1 cellular context compared by ENCODE assay signal in genomic region chr16:29687755-29688154, GRCh38.
TF ChIP-seq lines count a peak whose summit lies in the region.

No MANE protein-coding gene starts in this region.

TF ChIP-seq in K562, 482 proteins besides CTCF, POLR2A, EP300 and RAD21:
- TF ChIP-seq, protein P1, sequence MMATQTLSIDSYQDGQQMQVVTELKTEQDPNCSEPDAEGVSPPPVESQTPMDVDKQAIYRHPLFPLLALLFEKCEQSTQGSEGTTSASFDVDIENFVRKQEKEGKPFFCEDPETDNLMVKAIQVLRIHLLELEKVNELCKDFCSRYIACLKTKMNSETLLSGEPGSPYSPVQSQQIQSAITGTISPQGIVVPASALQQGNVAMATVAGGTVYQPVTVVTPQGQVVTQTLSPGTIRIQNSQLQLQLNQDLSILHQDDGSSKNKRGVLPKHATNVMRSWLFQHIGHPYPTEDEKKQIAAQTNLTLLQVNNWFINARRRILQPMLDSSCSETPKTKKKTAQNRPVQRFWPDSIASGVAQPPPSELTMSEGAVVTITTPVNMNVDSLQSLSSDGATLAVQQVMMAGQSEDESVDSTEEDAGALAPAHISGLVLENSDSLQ (IDR thresholded peaks at IDR 0.05), result no peak
- no peak for TF ChIP-seq GTF2F1 (IDR thresholded peaks at IDR 0.05; ENCODE audit: low read depth, low read length)
- TF ChIP-seq EP400 (IDR thresholded peaks at IDR 0.05), result no peak
- no peak for TF ChIP-seq PTTG1 (tag; IDR thresholded peaks at IDR 0.05; ENCODE audit: low read depth)
- TF ChIP-seq DNMT1 (IDR thresholded peaks at IDR 0.05), result no peak
- TF ChIP-seq PHB (CRISPR knock-in tag; IDR thresholded peaks at IDR 0.05), result no peak
- no peak for TF ChIP-seq MAFF (IDR thresholded peaks at IDR 0.05; ENCODE audit: low read length)
- no peak for TF ChIP-seq ZNF124 (CRISPR knock-in tag; IDR thresholded peaks at IDR 0.05)
- no peak for TF ChIP-seq RBM17 (IDR thresholded peaks at IDR 0.05; ENCODE audit: borderline replicate concordance, low read depth, low read length)
- no peak for TF ChIP-seq NFE2 (IDR thresholded peaks at IDR 0.05; ENCODE audit: low read depth)
- no peak for TF ChIP-seq PTRF (tag; IDR thresholded peaks at IDR 0.05)
